ENCODE assay signal across 29 cellular contexts in the genomic region with DNA sequence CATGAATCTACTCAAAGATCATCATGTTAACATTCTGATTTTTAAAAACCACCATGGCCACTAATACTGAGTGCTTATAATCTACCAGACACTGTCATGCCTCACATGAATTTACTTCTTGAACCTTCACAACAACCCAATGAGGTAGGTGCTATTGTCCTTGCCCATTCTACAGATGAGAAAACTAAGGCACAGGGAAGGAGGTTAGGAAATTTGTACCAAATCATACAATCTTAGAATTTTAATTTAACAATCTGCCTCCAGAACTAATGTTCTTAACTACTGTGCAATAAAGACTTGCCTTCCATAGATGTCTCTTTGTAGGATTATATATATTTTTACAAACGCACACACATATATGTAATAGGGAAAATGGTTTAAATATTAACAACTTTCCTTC.
"Had no signal": no experiment of that assay in that cellular context is flagged by ENCODE, and none has a peak within 500 bp of the region (broad histone marks: within the 10 kb centered on the region; RNA-seq: fewer than 3 reads in every experiment).

No MANE protein-coding gene starts in this region.

- H3K27me3 Mint-ChIP-seq: stimulated activated naive CD8-positive, alpha-beta T cell treated with anti-CD3 and anti-CD28 coated beads, Interleukin-15, amount 100 ng/mL, for 72 hours; stimulated activated naive CD8-positive, alpha-beta T cell treated with anti-CD3 and anti-CD28 coated beads, Interleukin-15, Interleukin-2, amounts not matched to agents 100 ng/mL and 50 ng/mL, for 24 hours had no signal

- H3K36me3 ChIP-seq: stomach, suprapubic skin, thoracic aorta, thyroid gland, tibial artery, tibial nerve, transverse colon, upper lobe of left lung, upper lobe of right lung, uterus, vagina had no signal

- H3K4me1 Mint-ChIP-seq: stimulated activated effector memory CD8-positive, alpha-beta T cell treated with anti-CD3 and anti-CD28 coated beads, Interleukin-12 subunit alpha, Interleukin-12 subunit beta, amount 100 ng/mL, for 72 hours; stimulated activated memory B cell treated with anti-CD40 and anti-IgM and Interleukin-4, amounts not matched to agents 10 μg/mL and 1 μg/mL and 100 μg/mL, for 72 hours; stimulated activated naive B cell treated with anti-CD40 and anti-IgM and Interleukin-4, amounts not matched to agents 10 μg/mL and 1 μg/mL and 100 μg/mL, for 72 hours; stimulated activated naive CD8-positive, alpha-beta T cell treated with anti-CD3 and anti-CD28 coated beads, Interleukin-15, amount 100 ng/mL, for 72 hours had no signal

- H3K27ac ChIP-seq: stomach, suprapubic skin, testis, thoracic aorta, thyroid gland, tibial artery, tibial nerve, transverse colon, upper lobe of left lung, upper lobe of right lung, uterus, vagina had no signal

- ATAC-seq: stimulated activated effector memory CD8-positive, alpha-beta T cell treated with anti-CD3 and anti-CD28 coated beads, Interleukin-12 subunit alpha, Interleukin-12 subunit beta, amount 100 ng/mL, for 72 hours; stimulated activated memory B cell treated with anti-CD40 and anti-IgM and Interleukin-4, amounts not matched to agents 10 μg/mL and 1 μg/mL and 100 μg/mL, for 72 hours; stimulated activated naive B cell treated with anti-CD40 and anti-IgM and Interleukin-4, amounts not matched to agents 10 μg/mL and 1 μg/mL and 100 μg/mL, for 72 hours; stimulated activated naive CD8-positive, alpha-beta T cell treated with anti-CD3 and anti-CD28 coated beads, Interleukin-15, amount 100 ng/mL, for 72 hours; stimulated activated naive CD8-positive, alpha-beta T cell treated with anti-CD3 and anti-CD28 coated beads, Interleukin-15, Interleukin-2, amounts not matched to agents 100 U/mL and 50 U/mL, for 24 hours; upper lobe of right lung had no signal

- H3K27me3 ChIP-seq: stomach, suprapubic skin, testis, thyroid gland, tibial artery, tibial nerve, transverse colon, upper lobe of left lung, upper lobe of right lung, uterus, vagina had no signal

- H3K4me1 ChIP-seq: suprapubic skin, testis, tibial artery, tibial nerve, upper lobe of right lung, uterus, vagina had no signal

- H3K36me3 Mint-ChIP-seq: stimulated activated effector memory CD8-positive, alpha-beta T cell treated with anti-CD3 and anti-CD28 coated beads, Interleukin-12 subunit alpha, Interleukin-12 subunit beta, amount 100 ng/mL, for 72 hours; stimulated activated memory B cell treated with anti-CD40 and anti-IgM and Interleukin-4, amounts not matched to agents 10 μg/mL and 1 μg/mL and 100 μg/mL, for 72 hours; stimulated activated naive B cell treated with anti-CD40 and anti-IgM and Interleukin-4, amounts not matched to agents 10 μg/mL and 1 μg/mL and 100 μg/mL, for 72 hours; type B pancreatic cell had no signal

- FAIRE-seq: urothelium cell line had no signal

- DNase-seq: stimulated activated CD4-positive, alpha-beta T cell treated with anti-CD3 and anti-CD28 coated beads, Interleukin-2, amount 100 ng/mL, for 48 hours; stimulated activated CD4-positive, alpha-beta T cell treated with anti-CD3 and anti-CD28 coated beads, Interleukin-4, amount 100 ng/mL, for 1 hour; stimulated activated CD4-positive, alpha-beta T cell treated with anti-CD3 and anti-CD28 coated beads, Interleukin-4, amount 100 ng/mL, for 24 hours; stimulated activated CD4-positive, alpha-beta T cell treated with anti-CD3 and anti-CD28 coated beads, Interleukin-4, amount 100 ng/mL, for 4 hours; stimulated activated CD8-positive, alpha-beta memory T cell treated with anti-CD3 and anti-CD28 coated beads, Interleukin-4, amount 100 ng/mL, for 48 hours; stimulated activated naive B cell treated with anti-CD40 and anti-IgM and Interleukin-4, amounts not matched to agents 10 μg/mL and 1 μg/mL and 100 μg/mL, for 72 hours; stimulated activated naive CD4-positive, alpha-beta T cell; stimulated activated naive CD4-positive, alpha-beta T cell treated with Interleukin-2 at 50 U/mL for 16 hours; stimulated activated naive CD8-positive, alpha-beta T cell treated with anti-CD3 and anti-CD28 coated beads, Interleukin-15, amount 100 ng/mL, for 72 hours; stimulated activated naive CD8-positive, alpha-beta T cell treated with anti-CD3 and anti-CD28 coated beads, Interleukin-15, Interleukin-2, amounts not matched to agents 100 U/mL and 50 U/mL, for 24 hours; stomach; substantia nigra; testis; thyroid gland; tibial artery; transverse colon; trophoblast cell; upper lobe of left lung; upper lobe of right lung; uterus had no signal

- H3K9me3 Mint-ChIP-seq: stimulated activated effector memory CD8-positive, alpha-beta T cell treated with anti-CD3 and anti-CD28 coated beads, Interleukin-12 subunit alpha, Interleukin-12 subunit beta, amount 100 ng/mL, for 72 hours; stimulated activated memory B cell treated with anti-CD40 and anti-IgM and Interleukin-4, amounts not matched to agents 10 μg/mL and 1 μg/mL and 100 μg/mL, for 72 hours; stimulated activated naive B cell treated with anti-CD40 and anti-IgM and Interleukin-4, amounts not matched to agents 10 μg/mL and 1 μg/mL and 100 μg/mL, for 72 hours; stimulated activated naive CD8-positive, alpha-beta T cell treated with anti-CD3 and anti-CD28 coated beads, Interleukin-15, amount 100 ng/mL, for 72 hours; stimulated activated naive CD8-positive, alpha-beta T cell treated with anti-CD3 and anti-CD28 coated beads, Interleukin-15, Interleukin-2, amounts not matched to agents 100 ng/mL and 50 ng/mL, for 24 hours; type B pancreatic cell had no signal

- H3K27ac Mint-ChIP-seq: stimulated activated effector memory CD8-positive, alpha-beta T cell treated with anti-CD3 and anti-CD28 coated beads, Interleukin-12 subunit alpha, Interleukin-12 subunit beta, amount 100 ng/mL, for 72 hours; stimulated activated memory B cell treated with anti-CD40 and anti-IgM and Interleukin-4, amounts not matched to agents 10 μg/mL and 1 μg/mL and 100 μg/mL, for 72 hours; stimulated activated naive B cell treated with anti-CD40 and anti-IgM and Interleukin-4, amounts not matched to agents 10 μg/mL and 1 μg/mL and 100 μg/mL, for 72 hours; stimulated activated naive CD8-positive, alpha-beta T cell treated with anti-CD3 and anti-CD28 coated beads, Interleukin-15, Interleukin-2, amounts not matched to agents 100 ng/mL and 50 ng/mL, for 24 hours; type B pancreatic cell had no signal

- H3K4me3 ChIP-seq: stomach, suprapubic skin, testis, thoracic aorta, thyroid gland, tibial artery, tibial nerve, transverse colon, upper lobe of left lung, upper lobe of right lung, uterus, vagina had no signal

- H3K4me3 Mint-ChIP-seq: stimulated activated effector memory CD8-positive, alpha-beta T cell treated with anti-CD3 and anti-CD28 coated beads, Interleukin-12 subunit alpha, Interleukin-12 subunit beta, amount 100 ng/mL, for 72 hours; stimulated activated memory B cell treated with anti-CD40 and anti-IgM and Interleukin-4, amounts not matched to agents 10 μg/mL and 1 μg/mL and 100 μg/mL, for 72 hours; stimulated activated naive B cell treated with anti-CD40 and anti-IgM and Interleukin-4, amounts not matched to agents 10 μg/mL and 1 μg/mL and 100 μg/mL, for 72 hours; stimulated activated naive CD8-positive, alpha-beta T cell treated with anti-CD3 and anti-CD28 coated beads, Interleukin-15, amount 100 ng/mL, for 72 hours; stimulated activated naive CD8-positive, alpha-beta T cell treated with anti-CD3 and anti-CD28 coated beads, Interleukin-15, Interleukin-2, amounts not matched to agents 100 ng/mL and 50 ng/mL, for 24 hours; type B pancreatic cell had no signal

- H3K9me3 ChIP-seq: stomach, suprapubic skin, testis, thoracic aorta, thyroid gland, tibial artery, tibial nerve, transverse colon, upper lobe of left lung, upper lobe of right lung, uterus, vagina had no signal
